Comparison of ENCODE assay signal across 1 cellular context in the genomic region with DNA sequence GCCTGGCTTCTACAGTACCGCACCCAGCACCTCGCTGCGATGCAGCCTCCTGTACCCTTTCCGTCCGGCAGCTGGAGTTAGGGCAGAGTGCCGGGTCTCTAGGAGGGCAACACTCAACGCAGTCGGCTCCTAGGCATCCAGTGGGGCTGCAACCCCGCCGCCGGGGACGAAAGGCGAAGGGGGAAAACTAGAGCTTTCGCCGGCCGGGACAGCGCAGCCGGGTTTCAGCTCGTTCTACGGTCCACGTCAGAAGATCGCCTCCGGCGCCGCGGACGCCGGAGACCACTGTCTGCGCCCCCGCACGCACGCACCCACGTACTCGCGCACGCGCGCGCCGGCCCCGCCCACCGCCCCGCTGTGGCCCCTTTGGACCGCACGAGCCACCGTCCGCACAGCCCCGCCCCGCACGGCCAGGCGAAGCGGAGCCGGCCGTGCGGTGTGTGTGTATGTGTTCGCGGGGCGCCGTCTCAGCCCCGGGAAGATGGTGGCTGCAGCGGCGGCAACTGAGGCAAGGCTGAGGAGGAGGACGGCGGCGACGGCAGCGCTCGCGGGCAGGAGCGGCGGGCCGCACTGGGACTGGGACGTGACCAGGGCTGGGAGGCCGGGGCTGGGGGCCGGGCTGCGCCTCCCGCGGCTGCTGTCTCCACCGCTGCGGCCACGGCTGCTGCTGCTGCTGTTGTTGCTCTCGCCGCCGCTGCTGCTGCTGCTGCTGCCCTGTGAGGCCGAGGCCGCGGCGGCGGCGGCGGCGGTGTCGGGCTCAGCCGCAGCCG.
TF ChIP-seq lines count a peak whose summit lies in the region.

ATRN (plus strand) TSS at position 392 of the 770 bp plus-strand sequence; CDS start at position 482, 90 bp downstream.

TF ChIP-seq in HEK293, 187 proteins besides CTCF, POLR2A, EP300 and RAD21 (continued from another document and continues in another):
- TF ChIP-seq ZNF785 (tag by site-specific recombination; IDR thresholded peaks at IDR 0.05) (no peak), MZF1 (tag by site-specific recombination; IDR thresholded peaks at IDR 0.05; ENCODE audit: borderline replicate concordance) (no peak), ZNF311 (tag by site-specific recombination; IDR thresholded peaks at IDR 0.05; ENCODE audit: borderline replicate concordance) (no peak), BCL11A (tag by site-specific recombination; IDR thresholded peaks at IDR 0.05; ENCODE audit: low read depth) (no peak), REST (tag by site-specific recombination; IDR thresholded peaks at IDR 0.05) (no peak), ZNF473 (tag by site-specific recombination; IDR thresholded peaks at IDR 0.05) (no peak), ZNF341 (tag by site-specific recombination; IDR thresholded peaks at IDR 0.05; ENCODE audit: low read depth) (no peak), ZBTB8A (tag by site-specific recombination; IDR thresholded peaks at IDR 0.05) (no peak), GLIS2 (tag by site-specific recombination; IDR thresholded peaks at IDR 0.05) (peak; percentile 56; the same call in 1 of the 2 replicates), ZNF280C (tag by site-specific recombination; IDR thresholded peaks at IDR 0.05) (no peak), ZBTB21 (tag by site-specific recombination; IDR thresholded peaks at IDR 0.05) (no peak), ZNF558 (tag by site-specific recombination; IDR thresholded peaks at IDR 0.05) (no peak), ZNF132 (tag by site-specific recombination; IDR thresholded peaks at IDR 0.05; ENCODE audit: borderline replicate concordance) (no peak), ZNF629 (tag by site-specific recombination; IDR thresholded peaks at IDR 0.05) (0 out of 2 replicates have a peak, but pooled peaks have one; percentile 46), PRDM10 (tag by site-specific recombination; IDR thresholded peaks at IDR 0.05) (no peak), KLF8 (tag by site-specific recombination; IDR thresholded peaks at IDR 0.05) (peak; percentile 59; the same call in 1 of the 2 replicates), TRIM28 (IDR thresholded peaks at IDR 0.05; ENCODE audit: borderline replicate concordance, low read length) (no peak), ZNF16 (tag by site-specific recombination; IDR thresholded peaks at IDR 0.05; ENCODE audit: low read depth) (no peak), ZNF777 (tag by site-specific recombination; IDR thresholded peaks at IDR 0.05; ENCODE audit: borderline replicate concordance) (no peak), MEIS1 (CRISPR knock-in tag; IDR thresholded peaks at IDR 0.05; ENCODE audit: borderline replicate concordance) (no peak; the same call in 1 of the 2 replicates), ZNF626 (tag by site-specific recombination; IDR thresholded peaks at IDR 0.05) (0 out of 2 replicates have a peak, but pooled peaks have one; percentile 9), ZXDB (tag by site-specific recombination; IDR thresholded peaks at IDR 0.05) (0 out of 2 replicates have a peak, but pooled peaks have one; percentile 35), ZNF596 (tag by site-specific recombination; IDR thresholded peaks at IDR 0.05) (peak; percentile 61), ZNF768 (tag by site-specific recombination; IDR thresholded peaks at IDR 0.05) (no peak), REPIN1 (tag by site-specific recombination; IDR thresholded peaks at IDR 0.05; ENCODE audit: low read depth) (no peak), KLF1 (tag by site-specific recombination; IDR thresholded peaks at IDR 0.05) (peak; percentile 33), KLF9 (tag by site-specific recombination; IDR thresholded peaks at IDR 0.05; ENCODE audit: low read depth) (peak; percentile 64), ZNF621 (tag by site-specific recombination; IDR thresholded peaks at IDR 0.05) (no peak), HOXA7 (CRISPR knock-in tag; IDR thresholded peaks at IDR 0.05; ENCODE audit: borderline replicate concordance) (no peak), ZSCAN23 (tag by site-specific recombination; IDR thresholded peaks at IDR 0.05) (no peak), ZNF175 (tag by site-specific recombination; IDR thresholded peaks at IDR 0.05) (no peak), ZNF2 (tag by site-specific recombination; IDR thresholded peaks at IDR 0.05) (no peak), ZNF239 (tag by site-specific recombination; IDR thresholded peaks at IDR 0.05) (no peak), ZNF548 (tag by site-specific recombination; IDR thresholded peaks at IDR 0.05) (no peak), IKZF3 (tag by site-specific recombination; IDR thresholded peaks at IDR 0.05) (0 out of 2 replicates have a peak, but pooled peaks have one; percentile 23), ZNF362 (tag by site-specific recombination; IDR thresholded peaks at IDR 0.05) (no peak), GFI1B (tag by site-specific recombination; IDR thresholded peaks at IDR 0.05) (no peak)
- TF ChIP-seq, protein P1, sequence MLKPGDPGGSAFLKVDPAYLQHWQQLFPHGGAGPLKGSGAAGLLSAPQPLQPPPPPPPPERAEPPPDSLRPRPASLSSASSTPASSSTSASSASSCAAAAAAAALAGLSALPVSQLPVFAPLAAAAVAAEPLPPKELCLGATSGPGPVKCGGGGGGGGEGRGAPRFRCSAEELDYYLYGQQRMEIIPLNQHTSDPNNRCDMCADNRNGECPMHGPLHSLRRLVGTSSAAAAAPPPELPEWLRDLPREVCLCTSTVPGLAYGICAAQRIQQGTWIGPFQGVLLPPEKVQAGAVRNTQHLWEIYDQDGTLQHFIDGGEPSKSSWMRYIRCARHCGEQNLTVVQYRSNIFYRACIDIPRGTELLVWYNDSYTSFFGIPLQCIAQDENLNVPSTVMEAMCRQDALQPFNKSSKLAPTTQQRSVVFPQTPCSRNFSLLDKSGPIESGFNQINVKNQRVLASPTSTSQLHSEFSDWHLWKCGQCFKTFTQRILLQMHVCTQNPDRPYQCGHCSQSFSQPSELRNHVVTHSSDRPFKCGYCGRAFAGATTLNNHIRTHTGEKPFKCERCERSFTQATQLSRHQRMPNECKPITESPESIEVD (tag by site-specific recombination; IDR thresholded peaks at IDR 0.05) = no peak
- TF ChIP-seq, protein P2, sequence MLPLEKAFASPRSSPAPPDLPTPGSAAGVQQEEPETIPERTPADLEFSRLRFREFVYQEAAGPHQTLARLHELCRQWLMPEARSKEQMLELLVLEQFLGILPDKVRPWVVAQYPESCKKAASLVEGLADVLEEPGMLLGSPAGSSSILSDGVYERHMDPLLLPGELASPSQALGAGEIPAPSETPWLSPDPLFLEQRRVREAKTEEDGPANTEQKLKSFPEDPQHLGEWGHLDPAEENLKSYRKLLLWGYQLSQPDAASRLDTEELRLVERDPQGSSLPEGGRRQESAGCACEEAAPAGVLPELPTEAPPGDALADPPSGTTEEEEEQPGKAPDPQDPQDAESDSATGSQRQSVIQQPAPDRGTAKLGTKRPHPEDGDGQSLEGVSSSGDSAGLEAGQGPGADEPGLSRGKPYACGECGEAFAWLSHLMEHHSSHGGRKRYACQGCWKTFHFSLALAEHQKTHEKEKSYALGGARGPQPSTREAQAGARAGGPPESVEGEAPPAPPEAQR (tag by site-specific recombination; IDR thresholded peaks at IDR 0.05) = no peak
- TF ChIP-seq, protein P3, sequence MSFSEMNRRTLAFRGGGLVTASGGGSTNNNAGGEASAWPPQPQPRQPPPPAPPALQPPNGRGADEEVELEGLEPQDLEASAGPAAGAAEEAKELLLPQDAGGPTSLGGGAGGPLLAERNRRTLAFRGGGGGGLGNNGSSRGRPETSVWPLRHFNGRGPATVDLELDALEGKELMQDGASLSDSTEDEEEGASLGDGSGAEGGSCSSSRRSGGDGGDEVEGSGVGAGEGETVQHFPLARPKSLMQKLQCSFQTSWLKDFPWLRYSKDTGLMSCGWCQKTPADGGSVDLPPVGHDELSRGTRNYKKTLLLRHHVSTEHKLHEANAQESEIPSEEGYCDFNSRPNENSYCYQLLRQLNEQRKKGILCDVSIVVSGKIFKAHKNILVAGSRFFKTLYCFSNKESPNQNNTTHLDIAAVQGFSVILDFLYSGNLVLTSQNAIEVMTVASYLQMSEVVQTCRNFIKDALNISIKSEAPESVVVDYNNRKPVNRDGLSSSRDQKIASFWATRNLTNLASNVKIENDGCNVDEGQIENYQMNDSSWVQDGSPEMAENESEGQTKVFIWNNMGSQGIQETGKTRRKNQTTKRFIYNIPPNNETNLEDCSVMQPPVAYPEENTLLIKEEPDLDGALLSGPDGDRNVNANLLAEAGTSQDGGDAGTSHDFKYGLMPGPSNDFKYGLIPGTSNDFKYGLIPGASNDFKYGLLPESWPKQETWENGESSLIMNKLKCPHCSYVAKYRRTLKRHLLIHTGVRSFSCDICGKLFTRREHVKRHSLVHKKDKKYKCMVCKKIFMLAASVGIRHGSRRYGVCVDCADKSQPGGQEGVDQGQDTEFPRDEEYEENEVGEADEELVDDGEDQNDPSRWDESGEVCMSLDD (tag by site-specific recombination; IDR thresholded peaks at IDR 0.05) = no peak
- TF ChIP-seq, protein P4, sequence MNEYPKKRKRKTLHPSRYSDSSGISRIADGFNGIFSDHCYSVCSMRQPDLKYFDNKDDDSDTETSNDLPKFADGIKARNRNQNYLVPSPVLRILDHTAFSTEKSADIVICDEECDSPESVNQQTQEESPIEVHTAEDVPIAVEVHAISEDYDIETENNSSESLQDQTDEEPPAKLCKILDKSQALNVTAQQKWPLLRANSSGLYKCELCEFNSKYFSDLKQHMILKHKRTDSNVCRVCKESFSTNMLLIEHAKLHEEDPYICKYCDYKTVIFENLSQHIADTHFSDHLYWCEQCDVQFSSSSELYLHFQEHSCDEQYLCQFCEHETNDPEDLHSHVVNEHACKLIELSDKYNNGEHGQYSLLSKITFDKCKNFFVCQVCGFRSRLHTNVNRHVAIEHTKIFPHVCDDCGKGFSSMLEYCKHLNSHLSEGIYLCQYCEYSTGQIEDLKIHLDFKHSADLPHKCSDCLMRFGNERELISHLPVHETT (tag by site-specific recombination; IDR thresholded peaks at IDR 0.05) = no peak
